ENCODE assay signal across 8 cellular contexts in the genomic region with DNA sequence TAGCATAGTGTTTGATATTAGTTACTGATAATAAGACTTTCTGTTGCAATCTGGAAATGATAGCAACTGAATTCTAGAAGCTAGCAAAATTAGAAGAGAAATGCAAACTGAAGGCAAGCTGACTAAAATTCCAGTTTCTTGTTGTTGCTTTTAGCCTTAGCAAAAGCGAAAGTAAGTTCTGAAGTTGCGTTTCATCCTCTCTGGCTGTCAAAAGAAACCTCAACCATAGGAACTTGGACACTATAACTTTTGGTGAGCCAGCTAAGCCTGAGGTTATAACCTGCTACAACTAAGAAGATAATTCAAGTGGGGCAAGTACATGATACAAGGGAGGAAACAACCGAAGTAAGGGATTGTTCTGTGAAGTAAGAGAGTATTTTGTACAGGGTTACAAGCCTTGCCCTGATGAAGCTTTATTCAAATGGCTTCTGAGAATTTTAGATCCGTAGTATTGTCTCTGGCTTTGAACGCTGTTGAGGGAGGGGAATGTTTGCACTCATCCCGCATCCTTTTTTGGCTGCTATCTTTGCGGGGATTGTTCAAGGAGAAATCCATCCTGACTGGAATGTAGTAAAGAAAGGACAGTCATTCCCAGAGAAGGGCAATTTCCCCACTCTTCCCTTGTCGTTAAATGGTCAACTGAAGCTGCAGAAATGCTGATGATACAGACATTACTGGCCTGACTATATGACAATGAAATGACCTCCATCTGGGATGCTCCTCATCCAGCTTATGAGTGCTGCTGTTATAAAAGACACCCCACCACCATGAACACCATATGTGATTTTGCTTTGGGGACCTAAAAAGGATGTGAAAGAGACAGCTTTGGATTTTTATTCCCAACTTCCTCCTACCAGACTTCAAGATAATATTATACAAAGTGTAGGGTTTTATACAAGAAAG. TPM values are rescaled to one million over a fixed set of nuclear protein-coding genes. Genes with fewer than 3 reads are reported as not detected.
A peak's percentile ranks its signal among the peaks of the same experiment; 100 is the strongest.
DNase-seq lines count a peak whose midpoint lies in the region; ATAC-seq and TF ChIP-seq lines count a peak whose summit lies in the region.

No MANE protein-coding gene starts in this region.

- peak overlapping the region; percentile 47 for H3K4me3 ChIP-seq in MG63
- peak overlapping the region; percentile 44 for H3K4me3 ChIP-seq in fibroblast of pulmonary artery (replicated peaks; ENCODE audit: low read depth, low read length)
- H3K4me3 ChIP-seq in subcutaneous abdominal adipose tissue (ENCODE audit: low read depth in 1 of 5, low read length in 5 of 5), result peak overlapping the region; percentile 13 to 70 (median 49)

- peak overlapping the region in 4 of 5 donors; percentile 43 to 61 (median 54) for H3K9ac ChIP-seq in subcutaneous abdominal adipose tissue (ENCODE audit: low read length in 5 of 5)

- H3K27me3 ChIP-seq in MG63 (no peaks in the 10 kb centered on the region), subcutaneous abdominal adipose tissue (ENCODE audit: control insufficient read depth in 5 of 5, insufficient read depth in 4 of 5, low read length in 5 of 5) (no peaks in the 10 kb centered on the region)

- TF ChIP-seq CTCF in GM13976 (IDR thresholded peaks at IDR 0.05; ENCODE audit: borderline replicate concordance, control extremely low read depth, extremely low read depth, insufficient read depth, missing control alignments), result no peak
- no peak for TF ChIP-seq CTCF in fibroblast of pulmonary artery (IDR thresholded peaks at IDR 0.05; ENCODE audit: low read length, missing control alignments)

- H3K9me3 ChIP-seq in MG63, result no peaks in the 10 kb centered on the region
- H3K9me3 ChIP-seq in subcutaneous abdominal adipose tissue (ENCODE audit: control insufficient read depth in 5 of 5, low read length in 5 of 5), result no peaks in the 10 kb centered on the region

- in situ Hi-C loops in GM13976 (cut with MboI; ENCODE audit: low sequenced_read_pairs, unreplicated experiment), result no loop called here

- peak overlapping the region; percentile 15 for H3K27ac ChIP-seq in subcutaneous abdominal adipose tissue (ENCODE audit: low read depth, low read length)

- H3K36me3 ChIP-seq in MG63 (no peaks in the 10 kb centered on the region; the same call in 1 of the 2 replicates), subcutaneous abdominal adipose tissue (ENCODE audit: control insufficient read depth in 5 of 5, insufficient read depth in 5 of 5, low read length in 5 of 5) (no peaks in the 10 kb centered on the region)

- peaks cover 0 to 14% (median 8%) of the 10 kb centered on the region in 5 donors for H3K4me1 ChIP-seq in subcutaneous abdominal adipose tissue (ENCODE audit: control insufficient read depth in 5 of 5, insufficient read depth in 5 of 5, low read length in 5 of 5)

- peak; percentile 90 for ATAC-seq in GM21723 (IDR thresholded peaks at IDR 0.05; ENCODE audit: unreplicated experiment)

- DNase-seq in GM13976 (ENCODE audit: low spot score) (peak; percentile 35), MG63 (no peak), fibroblast of pulmonary artery (ENCODE audit: low read depth) (no peak), NCI-H2081 (lab: John Stamatoyannopoulos, UW) (no peak), NCI-H146 treated with DMSO at 0.1 percent for 48 hours (lab: John Stamatoyannopoulos, UW; ENCODE audit: unreplicated experiment) (no peak), NCI-H510A (lab: John Stamatoyannopoulos, UW) (no peak)

RNA-seq across cellular contexts. Expression of a gene that starts 7.0 kb away (rescaled TPM):
- 32.7 and 41.5 TPM in 2 replicates for total RNA-seq in MG63 (2014; rRNA removed; shearing (Covaris generic); ENCODE audit: low replicate concordance)
